ENCODE assay signal across 20 cellular contexts in the genomic region with DNA sequence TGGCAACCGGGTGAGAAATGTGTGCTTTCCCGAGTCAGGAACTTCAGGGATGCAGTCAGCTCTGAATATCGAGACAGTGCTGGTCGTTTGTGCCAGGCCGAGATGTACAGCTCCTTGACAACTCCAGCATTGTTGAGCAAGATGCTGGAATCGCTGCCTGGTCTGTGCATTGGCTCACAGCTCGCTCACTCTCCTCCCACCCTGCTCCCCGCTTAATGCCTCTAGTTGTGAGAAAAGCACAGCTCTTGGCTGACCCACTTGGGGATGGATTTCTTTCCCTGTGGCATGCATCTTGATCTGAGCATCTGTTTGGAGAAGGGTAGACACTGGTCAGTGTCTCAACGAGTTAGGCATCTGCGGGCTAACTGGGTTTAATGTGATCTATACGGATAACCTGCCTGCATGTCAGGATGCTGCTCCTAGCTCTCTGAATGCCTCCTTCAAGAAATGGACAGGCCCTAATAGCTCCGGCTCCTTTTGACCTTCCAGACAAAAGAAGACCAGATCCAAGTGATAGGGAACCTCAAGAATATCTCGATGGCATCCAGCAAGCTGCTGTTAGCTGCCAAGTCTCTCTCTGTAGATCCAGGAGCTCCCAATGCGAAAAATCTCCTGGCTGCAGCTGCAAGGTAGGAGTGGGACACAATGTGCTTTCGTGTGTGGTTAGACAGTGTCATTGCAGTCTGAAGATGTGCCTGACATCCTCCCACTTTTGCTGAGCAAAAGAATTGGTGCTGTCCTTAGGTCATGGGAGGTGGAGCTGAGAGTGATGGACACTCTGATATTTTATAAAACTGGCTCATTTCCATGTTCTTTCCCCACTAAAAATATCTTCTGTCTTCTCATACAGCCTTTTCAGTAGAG.
DNase-seq lines count a peak whose midpoint lies in the region; ATAC-seq, FAIRE-seq and TF ChIP-seq lines count a peak whose summit lies in the region.
"Had no signal": no experiment of that assay in that cellular context is flagged by ENCODE, and none has a peak within 500 bp of the region (broad histone marks: within the 10 kb centered on the region; RNA-seq: fewer than 3 reads in every experiment).

No MANE protein-coding gene starts in this region.

- no peak for DNase-seq in GM12892 (ENCODE audit: insufficient read length)
- DNase-seq in amygdala (lab: John Stamatoyannopoulos, UW) = peak in 44 of 56 donors; percentile 18 to 79 (median 53)
- DNase-seq in inferior parietal cortex (ENCODE audit: extremely low spot score) = peak; percentile 71
- DNase-seq in retina = peak; percentile 50
- DNase-seq in NCI-H1694 (lab: John Stamatoyannopoulos, UW) = no peak
- DNase-seq in SHP77 (lab: John Stamatoyannopoulos, UW) = no peak
- DNase-seq in effector memory CD4-positive, alpha-beta T cell = no peak
- DNase-seq: activated CD4-positive, alpha-beta T cell treated with anti-CD3 and anti-CD28 coated beads for 36 hours; activated naive CD4-positive, alpha-beta T cell treated with Interleukin-2 at 50 U/mL for 16 hours; CD8-positive, alpha-beta memory T cell; dermis blood vessel endothelial cell; left cardiac atrium; NCI-H1105; pancreas; T-helper 2 cell; upper lobe of right lung had no signal

- TF ChIP-seq POLR2A in GM12892 (IDR thresholded peaks at IDR 0.05; ENCODE audit: low read depth, low read length) = no peak

- H3K4me3 ChIP-seq in effector memory CD4-positive, alpha-beta T cell (ENCODE audit: insufficient read depth, low read depth, low read length, poor library complexity, severe bottlenecking) = no peak overlapping the region
- H3K4me3 ChIP-seq: esophagus muscularis mucosa, pancreas, skin epidermis, upper lobe of right lung had no signal

- FAIRE-seq in GM12892 (lab: Jason Lieb, UNC) = peak; percentile 27
- FAIRE-seq: H1, pancreas had no signal

- H3K9me3 ChIP-seq in effector memory CD4-positive, alpha-beta T cell (ENCODE audit: control insufficient read depth, low read length) = no peaks in the 10 kb centered on the region
- H3K9me3 ChIP-seq: esophagus muscularis mucosa, pancreas, upper lobe of right lung had no signal

- no peak overlapping the region for H3K27ac ChIP-seq in effector memory CD4-positive, alpha-beta T cell (ENCODE audit: insufficient read depth, low read length, poor library complexity, severe bottlenecking)
- H3K27ac ChIP-seq: esophagus muscularis mucosa, pancreas, upper lobe of right lung had no signal

- no peaks in the 10 kb centered on the region for H3K4me1 ChIP-seq in effector memory CD4-positive, alpha-beta T cell (ENCODE audit: control insufficient read depth, insufficient read depth, low read length, poor library complexity, severe bottlenecking)
- H3K4me1 ChIP-seq: pancreas had no signal

- no peaks in the 10 kb centered on the region for H3K27me3 ChIP-seq in effector memory CD4-positive, alpha-beta T cell (replicated peaks; ENCODE audit: control insufficient read depth, insufficient read depth, low read length, poor library complexity, severe bottlenecking)
- H3K27me3 ChIP-seq: esophagus muscularis mucosa, pancreas, upper lobe of right lung had no signal

- ATAC-seq in HG03039 (IDR thresholded peaks at IDR 0.05; ENCODE audit: unreplicated experiment) = no peak
- ATAC-seq: activated CD4-positive, alpha-beta T cell treated with anti-CD3 and anti-CD28 coated beads for 36 hours; pancreas; upper lobe of right lung had no signal

- no peaks in the 10 kb centered on the region for H3K36me3 ChIP-seq in effector memory CD4-positive, alpha-beta T cell (ENCODE audit: control insufficient read depth, insufficient read depth, low read length)
- H3K36me3 ChIP-seq: pancreas, upper lobe of right lung had no signal

Comparison
In these comparisons a context has a peak if more than half of its experiments do, and no peak if none do; other contexts are left out.
1. DNase-seq: peak in amygdala (44 of 56), inferior parietal cortex (single experiment) and retina (single experiment); none in GM12892 (single experiment), NCI-H1694 (single experiment), SHP77 (0 of 2) and effector memory CD4-positive, alpha-beta T cell (0 of 3).